Comparison of ENCODE assay signal across 8 cellular contexts in the genomic region with DNA sequence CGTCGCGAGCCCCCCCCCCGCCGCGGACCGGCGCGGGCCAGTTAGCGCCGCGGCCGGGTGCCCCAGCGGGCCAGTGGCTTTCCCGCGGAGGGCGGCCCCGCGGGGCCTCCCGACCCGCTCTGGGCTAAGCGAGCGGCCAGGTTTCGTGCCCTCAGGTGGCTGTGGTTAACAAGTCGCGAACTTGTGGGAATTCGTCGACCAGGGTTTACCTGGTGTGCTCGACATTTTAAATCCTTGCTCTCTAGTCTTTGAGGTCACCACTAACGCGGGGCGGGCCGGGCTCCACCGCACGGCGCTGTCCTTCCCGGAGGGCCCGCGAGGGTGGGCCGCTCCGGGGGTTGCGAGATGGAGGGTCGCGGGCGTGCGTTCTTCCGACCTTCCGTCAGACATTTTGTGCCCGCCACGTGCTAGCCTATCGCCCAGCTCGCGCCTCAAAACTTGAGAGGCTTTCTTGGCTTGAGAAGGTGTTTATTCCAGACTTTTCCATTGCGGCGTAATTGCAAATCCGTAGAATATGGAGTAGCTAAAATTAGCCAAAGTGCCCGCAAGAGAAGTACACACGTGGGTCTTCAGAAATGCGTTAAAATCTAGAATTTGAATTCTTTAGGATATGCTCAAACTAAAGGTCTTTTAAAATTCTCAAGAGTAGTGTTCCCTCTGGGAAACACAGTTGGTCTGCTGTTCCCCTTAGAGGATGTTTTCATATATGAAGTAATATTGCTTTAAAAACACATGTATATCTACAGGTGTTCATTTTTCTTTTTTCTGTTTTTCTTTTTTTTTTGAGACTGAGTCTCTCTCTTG. TPM values are rescaled to one million over a fixed set of nuclear protein-coding genes. Genes with fewer than 3 reads are reported as not detected.
DNase-seq lines count a peak whose midpoint lies in the region; ATAC-seq and TF ChIP-seq lines count a peak whose summit lies in the region.

No MANE protein-coding gene starts in this region.

- H3K36me3 ChIP-seq in muscle layer of duodenum (ENCODE audit: control insufficient read depth in 1 of 2, insufficient read depth in 2 of 2, low read length in 2 of 2), result no peaks in the 10 kb centered on the region
- H3K36me3 ChIP-seq in thoracic aorta, result no peaks in the 10 kb centered on the region

- peak overlapping the region in 58 of 59 donors; percentile 40 to 100 (median 98) for H3K27ac ChIP-seq in dorsolateral prefrontal cortex
- peak overlapping the region; percentile 55 for H3K27ac ChIP-seq in muscle layer of duodenum (ENCODE audit: low read length)
- peak overlapping the region; percentile 97 to 99 for H3K27ac ChIP-seq in thoracic aorta

- H3K9me3 ChIP-seq in muscle layer of duodenum (ENCODE audit: control insufficient read depth in 1 of 2, low read length in 2 of 2), result no peaks in the 10 kb centered on the region
- H3K9me3 ChIP-seq in thoracic aorta, result no peaks in the 10 kb centered on the region

- H3K27me3 ChIP-seq in dorsolateral prefrontal cortex, result no peaks in the 10 kb centered on the region
- H3K27me3 ChIP-seq in muscle layer of duodenum (ENCODE audit: low read depth, low read length), result no peaks in the 10 kb centered on the region
- no peaks in the 10 kb centered on the region for H3K27me3 ChIP-seq in thoracic aorta (replicated peaks; ENCODE audit: insufficient read depth)

- peak; percentile 10 for ATAC-seq in HG03175 (IDR thresholded peaks at IDR 0.05; ENCODE audit: unreplicated experiment)
- ATAC-seq in thoracic aorta (ENCODE audit: insufficient number of reproducible peaks, low FRiP score, low read depth), result no peak

- H3K4me1 ChIP-seq in muscle layer of duodenum (ENCODE audit: control insufficient read depth in 1 of 2, insufficient read depth in 2 of 2, low read length in 2 of 2) (peaks cover 11 to 34% of the 10 kb centered on the region in 2 donors), thoracic aorta (ENCODE audit: control insufficient read depth in 1 of 2, low read depth in 2 of 2) (peaks cover 12 to 42% of the 10 kb centered on the region in 2 donors)

- H3K4me3 ChIP-seq in dorsolateral prefrontal cortex (peak overlapping the region; percentile 39 to 96 (median 89)), muscle layer of duodenum (ENCODE audit: low read depth in 1 of 2, low read length in 2 of 2) (peak overlapping the region; percentile 51), thoracic aorta (peak overlapping the region; percentile 100)

- TF ChIP-seq CTCF in dorsolateral prefrontal cortex (IDR thresholded peaks at IDR 0.05 in 54 of 56, conservative IDR thresholded peaks at IDR 0.05 in 2 of 56; ENCODE audit: low read depth in 1 of 56, partially characterized antibody in 56 of 56), result peak in 1 of 56 donors; percentile 10
- TF ChIP-seq CTCF in thoracic aorta (IDR thresholded peaks at IDR 0.05), result no peak

- DNase-seq in NCI-H1092 treated with DMSO at 0.1 percent for 48 hours (lab: John Stamatoyannopoulos, UW) (peak; percentile 27), NCI-H1092 (lab: John Stamatoyannopoulos, UW) (no peak), T-helper 9 cell (peak; percentile 29), dorsolateral prefrontal cortex (peak in 1 of 10 donors; percentile 46), thoracic aorta (ENCODE audit: low spot score) (no peak), COLO829 (ENCODE audit: low spot score) (no peak)

- intact Hi-C loops in dorsolateral prefrontal cortex (cut with DNase I), result loop anchor here (2.0 to 10.0 kb wide), 4 partner anchors 47 to 280 kb away; partner anchors contain the start of genes TBC1D2 (in 1 of the 2) and TRMO (in 1 of the 2)

RNA-seq across cellular contexts. Expression of gene ANP32B, which starts 2.1 kb away (rescaled TPM):
- total RNA-seq in dorsolateral prefrontal cortex, result 100 to 1,000 TPM in 12 of 120 experiments, 10 to 100 TPM in 108; 41.2 to 135 (median 66.8) TPM
- total RNA-seq in thoracic aorta, result 10 to 100 TPM; 23.3 to 65.7 TPM

RNA-seq across cellular contexts. Expression of gene HEMGN, which starts 47.3 kb away (rescaled TPM):
- 1 to 10 TPM in 1 of 120 experiments, under 1 TPM in 48, not detected in 71; 0.16 to 1.3 (median 0.32) TPM for total RNA-seq in dorsolateral prefrontal cortex
- total RNA-seq in thoracic aorta, result under 1 TPM in 1 of 2 donors, not detected in 1; 0.42 TPM

Comparison
In these comparisons a context has a peak if more than half of its experiments do, and no peak if none do; other contexts are left out.
1. DNase-seq: peak in NCI-H1092 treated with DMSO at 0.1 percent for 48 hours (single experiment) and T-helper 9 cell (single experiment); none in NCI-H1092 (single experiment), thoracic aorta (single experiment) and COLO829 (single experiment).
2. Peak in every context shown above with its lines, with median percentiles within 50 percentile points of each other: H3K27ac ChIP-seq and H3K4me3 ChIP-seq.